18 cellular contexts compared by ENCODE assay signal in the genomic region with DNA sequence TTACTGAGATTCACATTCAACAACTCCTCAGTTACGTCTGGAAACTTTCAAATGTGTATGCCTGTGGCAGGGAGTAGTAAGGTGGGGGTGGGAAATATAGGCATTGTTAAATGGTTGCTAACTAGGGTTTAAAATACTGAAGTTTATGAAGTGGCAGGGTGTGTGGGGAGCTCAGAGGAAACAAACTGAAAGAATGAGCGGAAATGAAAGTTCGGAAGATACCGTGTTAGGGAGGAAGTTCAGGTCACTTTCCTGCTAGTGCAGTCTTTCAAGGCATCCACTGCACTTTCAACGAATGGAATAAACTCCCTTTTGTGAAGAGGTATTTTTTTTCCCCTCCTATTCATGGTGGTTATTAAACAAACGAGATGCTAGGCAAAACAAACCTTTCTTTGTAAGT.
"Had no signal": no experiment of that assay in that cellular context is flagged by ENCODE, and none has a peak within 500 bp of the region (broad histone marks: within the 10 kb centered on the region; RNA-seq: fewer than 3 reads in every experiment).

No MANE protein-coding gene starts in this region.

- H3K9me3 Mint-ChIP-seq: activated CD4-positive, alpha-beta memory T cell treated with anti-CD3 and anti-CD28 coated beads for 36 hours; activated T-cell treated with anti-CD3 and anti-CD28 coated beads, Interleukin-2, amount 50 U/mL, for 4 hours; dendritic cell treated with granulocyte-macrophage colony-stimulating factor and Interleukin-4, amounts not matched to agents 40 ng/mL and 50 ng/mL, for 4 days; effector memory CD8-positive, alpha-beta T cell; nephron had no signal

- H3K27me3 Mint-ChIP-seq: activated CD4-positive, alpha-beta memory T cell treated with anti-CD3 and anti-CD28 coated beads for 36 hours; dendritic cell treated with granulocyte-macrophage colony-stimulating factor and Interleukin-4, amounts not matched to agents 40 ng/mL and 50 ng/mL, for 4 days; effector memory CD8-positive, alpha-beta T cell had no signal

- ATAC-seq: activated T-cell treated with anti-CD3 and anti-CD28 coated beads, Interleukin-2, amount 50 U/mL, for 4 hours; effector memory CD8-positive, alpha-beta T cell; foreskin keratinocyte; lower lobe of right lung; SK-N-SH treated with all-trans-retinoic acid at 6 μM for 48 hours had no signal

- H3K27ac Mint-ChIP-seq: activated CD4-positive, alpha-beta memory T cell treated with anti-CD3 and anti-CD28 coated beads for 36 hours; dendritic cell treated with granulocyte-macrophage colony-stimulating factor and Interleukin-4, amounts not matched to agents 40 ng/mL and 50 ng/mL, for 4 days had no signal

- DNase-seq: activated CD4-positive, alpha-beta memory T cell treated with anti-CD3 and anti-CD28 coated beads for 36 hours; activated effector memory CD4-positive, alpha-beta T cell treated with anti-CD3 and anti-CD28 coated beads, Interleukin-2, amount 50 U/mL, for 16 hours; activated naive CD4-positive, alpha-beta T cell treated with anti-CD3 and anti-CD28 coated beads, Interleukin-2, amount 50 U/mL, for 16 hours; activated T-cell treated with anti-CD3 and anti-CD28 coated beads, Interleukin-2, amount 50 U/mL, for 4 hours; cerebellar nuclear complex; effector memory CD8-positive, alpha-beta T cell; foreskin keratinocyte; hippocampal formation; islet precursor cell; lower lobe of right lung; occipital lobe; stimulated activated CD8-positive, alpha-beta memory T cell treated with anti-CD3 and anti-CD28 coated beads, Interleukin-4, amount 100 ng/mL, for 48 hours; stimulated activated naive CD4-positive, alpha-beta T cell; T-helper 1 cell; WERI-Rb-1 had no signal

- H3K4me1 Mint-ChIP-seq: nephron had no signal

- H3K4me3 Mint-ChIP-seq: activated CD4-positive, alpha-beta memory T cell treated with anti-CD3 and anti-CD28 coated beads for 36 hours; activated T-cell treated with anti-CD3 and anti-CD28 coated beads, Interleukin-2, amount 50 U/mL, for 4 hours; dendritic cell treated with granulocyte-macrophage colony-stimulating factor and Interleukin-4, amounts not matched to agents 40 ng/mL and 50 ng/mL, for 4 days; nephron had no signal
